18 cellular contexts compared by ENCODE assay signal in genomic region chr5:173613433-173614144, GRCh38. TPM values are rescaled to one million over a fixed set of nuclear protein-coding genes. Genes with fewer than 3 reads are reported as not detected.
A peak's percentile ranks its signal among the peaks of the same experiment; 100 is the strongest.
DNase-seq lines count a peak whose midpoint lies in the region; ATAC-seq, FAIRE-seq and TF ChIP-seq lines count a peak whose summit lies in the region.
"Had no signal": no experiment of that assay in that cellular context is flagged by ENCODE, and none has a peak within 500 bp of the region (broad histone marks: within the 10 kb centered on the region; RNA-seq: fewer than 3 reads in every experiment).

No MANE protein-coding gene starts in this region.

- no peak overlapping the region for H3K23ac ChIP-seq in mesendoderm (ENCODE audit: low read length)

- CTCF ChIA-PET in A549 (lab: Yijun Ruan, JAX) (interaction anchor here (0.7 to 13.6 kb wide), 5 partner anchors 12 to 704 kb away, joined by 3 to 229 read pairs (median 8); no protein-coding TSS in a partner anchor), Caco-2 (lab: Charles Lee) (no interaction called here)

- H2BK15ac ChIP-seq in mesendoderm (replicated peaks; ENCODE audit: low read depth), result no peak overlapping the region

- H3K4me2 ChIP-seq in A549 (peak overlapping the region; percentile 83; the same call in 1 of the 3 replicates), mesendoderm (ENCODE audit: low read length) (no peak overlapping the region)

- peak overlapping the region; percentile 7 for H3K9ac ChIP-seq in mesendoderm (ENCODE audit: low read length)

- H3K4me3 Mint-ChIP-seq in Caco-2 (ENCODE audit: unreplicated experiment), result peak overlapping the region; percentile 10
- peak overlapping the region; percentile 95 for H3K4me3 Mint-ChIP-seq in activated naive CD8-positive, alpha-beta T cell

- H3K4me1 ChIP-seq in A549 (peaks cover 31% of the 10 kb centered on the region), Caco-2 (peaks cover 20% of the 10 kb centered on the region), mesendoderm (ENCODE audit: control insufficient read depth, low read depth, low read length) (peaks cover 6% of the 10 kb centered on the region), prostate gland (replicated peaks) (peaks cover 13% of the 10 kb centered on the region)
- peaks cover 13% of the 10 kb centered on the region for H3K4me1 ChIP-seq in effector memory CD4-positive, alpha-beta T cell (ENCODE audit: control insufficient read depth, insufficient read depth, low read length, poor library complexity, severe bottlenecking)

- no TSS peak for BruUV-seq in Caco-2 (replicated peaks; lab: Mats Ljungman, UMichigan)

- H2AK5ac ChIP-seq in mesendoderm (ENCODE audit: low read length), result no peak overlapping the region

- no peak for FAIRE-seq in A549 (lab: Jason Lieb, UNC)
- FAIRE-seq: GM19239 had no signal

- H3K27ac ChIP-seq in A549 (no peak overlapping the region), mesendoderm (ENCODE audit: low read depth, low read length) (no peak overlapping the region), prostate gland (no peak overlapping the region)
- no peak overlapping the region for H3K27ac ChIP-seq in effector memory CD4-positive, alpha-beta T cell (ENCODE audit: insufficient read depth, low read length, poor library complexity, severe bottlenecking)
- H3K27ac ChIP-seq: colonic mucosa, uterus had no signal

- no peak overlapping the region for H3K18ac ChIP-seq in mesendoderm (ENCODE audit: low read length)

- no peak overlapping the region for H3K4ac ChIP-seq in mesendoderm (ENCODE audit: low read depth, low read length)

- no peak for ATAC-seq in A549
- no peak for ATAC-seq in Right ventricle myocardium superior (ENCODE audit: poor library complexity)

- H3K36me3 Mint-ChIP-seq in Caco-2 (ENCODE audit: insufficient read depth, unreplicated experiment), result peaks cover 46% of the 10 kb centered on the region
- H3K36me3 Mint-ChIP-seq in activated naive CD8-positive, alpha-beta T cell, result peaks cover 5% of the 10 kb centered on the region

- peaks cover 66% of the 10 kb centered on the region for H3K79me2 ChIP-seq in mesendoderm (ENCODE audit: control insufficient read depth, insufficient read depth, low read length)

- H3K79me1 ChIP-seq in mesendoderm (ENCODE audit: low read length), result peaks cover 16% of the 10 kb centered on the region

- no peak for TF ChIP-seq EP300 in A549 (IDR thresholded peaks at IDR 0.05)

- H3K27me3 ChIP-seq in Caco-2 (replicated peaks; ENCODE audit: control insufficient read depth, insufficient read depth, low read length), result no peaks in the 10 kb centered on the region
- H3K27me3 ChIP-seq in mesendoderm (ENCODE audit: insufficient read depth, low read length, poor library complexity), result no peaks in the 10 kb centered on the region
- H3K27me3 ChIP-seq in prostate gland (replicated peaks; ENCODE audit: insufficient read depth), result no peaks in the 10 kb centered on the region
- H3K27me3 ChIP-seq in effector memory CD4-positive, alpha-beta T cell (replicated peaks; ENCODE audit: control insufficient read depth, insufficient read depth, low read length, poor library complexity, severe bottlenecking), result no peaks in the 10 kb centered on the region
- H3K27me3 ChIP-seq: colonic mucosa, uterus had no signal

- intact Hi-C loops in Caco-2 (cut with micrococcal nuclease; ENCODE audit: unreplicated experiment), result no loop called here
- intact Hi-C loops in prostate gland (cut with DNase I), result no loop called here
- intact Hi-C loops in Right ventricle myocardium superior (cut with DNase I), result no loop called here

- TF ChIP-seq CTCF in A549 (IDR thresholded peaks at IDR 0.05), result no peak
- TF ChIP-seq CTCF in Caco-2 (IDR thresholded peaks at IDR 0.05; ENCODE audit: insufficient read depth in 1 of 2, low read depth in 1 of 2, low read length in 1 of 2, severe bottlenecking in 1 of 2, unreplicated experiment in 1 of 2), result no peak
- TF ChIP-seq CTCF in prostate gland (IDR thresholded peaks at IDR 0.05), result no peak

- no peak overlapping the region for H2BK120ac ChIP-seq in mesendoderm (ENCODE audit: low read depth, low read length)

- peaks cover 23% of the 10 kb centered on the region for H3K4me1 Mint-ChIP-seq in Caco-2 (ENCODE audit: low read depth, unreplicated experiment)
- peaks cover 65% of the 10 kb centered on the region for H3K4me1 Mint-ChIP-seq in activated naive CD8-positive, alpha-beta T cell (ENCODE audit: low read depth)

- H4K5ac ChIP-seq in mesendoderm (ENCODE audit: low read length), result no peak overlapping the region

- no peak overlapping the region for H3K27ac Mint-ChIP-seq in Caco-2 (ENCODE audit: unreplicated experiment)
- H3K27ac Mint-ChIP-seq in activated naive CD8-positive, alpha-beta T cell, result peak overlapping the region; percentile 28

- no peak overlapping the region for H2BK5ac ChIP-seq in mesendoderm (ENCODE audit: low read length)

- H3K56ac ChIP-seq in mesendoderm (ENCODE audit: low read length), result no peak overlapping the region

- H4K8ac ChIP-seq in mesendoderm (ENCODE audit: low read depth, low read length), result no peak overlapping the region

- TF ChIP-seq POLR2A in A549 (IDR thresholded peaks at IDR 0.05; ENCODE audit: low read length) (no peak), prostate gland (IDR thresholded peaks at IDR 0.05) (no peak)

- DNase-seq in A549 (ENCODE audit: low read depth in 1 of 2, low spot score in 1 of 2), result no peak
- no peak for DNase-seq in Caco-2
- DNase-seq in mesendoderm, result no peak
- no peak for DNase-seq in prostate gland (ENCODE audit: low spot score)
- no peak for DNase-seq in Right ventricle myocardium superior
- no peak for DNase-seq in effector memory CD4-positive, alpha-beta T cell
- DNase-seq in stimulated activated CD4-positive, alpha-beta T cell treated with anti-CD3 and anti-CD28 coated beads, Interleukin-4, amount 100 ng/mL, for 24 hours, result no peak
- DNase-seq: amniotic stem cell; C1 segment of cervical spinal cord; colonic mucosa; hippocampal formation; KG1; NCI-H146; NCI-H526; stimulated activated CD4-positive, alpha-beta T cell treated with anti-CD3 and anti-CD28 coated beads, Interleukin-15, amount 100 ng/mL, for 24 hours; uterus had no signal

- POLR2A ChIA-PET in A549 (lab: Yijun Ruan, JAX), result interaction anchor here (0.6 kb wide), 1 partner anchor 10 kb away, joined by 3 read pairs; no protein-coding TSS in a partner anchor
- POLR2A ChIA-PET in Caco-2 (lab: Charles Lee), result no interaction called here

- no peak for TF ChIP-seq RAD21 in A549 (conservative IDR thresholded peaks at IDR 0.05 in 1 of 2, IDR thresholded peaks at IDR 0.05 in 1 of 2)

- no peaks in the 10 kb centered on the region for H3K9me3 Mint-ChIP-seq in Caco-2 (ENCODE audit: unreplicated experiment)
- H3K9me3 Mint-ChIP-seq in activated naive CD8-positive, alpha-beta T cell (ENCODE audit: low read depth), result no peaks in the 10 kb centered on the region

- H3K4me3 ChIP-seq in A549, result no peak overlapping the region
- H3K4me3 ChIP-seq in Caco-2 (ENCODE audit: low read depth, low read length), result no peak overlapping the region
- no peak overlapping the region for H3K4me3 ChIP-seq in mesendoderm (ENCODE audit: low read length)
- H3K4me3 ChIP-seq in prostate gland, result no peak overlapping the region
- no peak overlapping the region for H3K4me3 ChIP-seq in effector memory CD4-positive, alpha-beta T cell (ENCODE audit: insufficient read depth, low read depth, low read length, poor library complexity, severe bottlenecking)
- H3K4me3 ChIP-seq: colonic mucosa, uterus had no signal

- 92% methylated on average over 6 of the region's 7 CpGs for WGBS in A549 (ENCODE audit: missing lambda C conversion rate)
- no CpG with 5 or more reads among the region's 7 CpGs for WGBS in mesendoderm (ENCODE audit: extremely low coverage, insufficient coverage, low lambda C conversion rate)
- 78% methylated on average over 7 of the region's 7 CpGs for WGBS in prostate gland

- H3K36me3 ChIP-seq in Caco-2 (ENCODE audit: control insufficient read depth, insufficient read depth, low read length), result peaks cover 1% of the 10 kb centered on the region
- no peaks in the 10 kb centered on the region for H3K36me3 ChIP-seq in mesendoderm (ENCODE audit: control insufficient read depth, insufficient read depth, low read length)
- no peaks in the 10 kb centered on the region for H3K36me3 ChIP-seq in prostate gland
- H3K36me3 ChIP-seq in effector memory CD4-positive, alpha-beta T cell (ENCODE audit: control insufficient read depth, insufficient read depth, low read length), result peaks cover 26% of the 10 kb centered on the region
- H3K36me3 ChIP-seq: uterus had no signal

- no peaks in the 10 kb centered on the region for H3K9me3 ChIP-seq in A549
- no peaks in the 10 kb centered on the region for H3K9me3 ChIP-seq in Caco-2
- no peaks in the 10 kb centered on the region for H3K9me3 ChIP-seq in prostate gland
- H3K9me3 ChIP-seq in effector memory CD4-positive, alpha-beta T cell (ENCODE audit: control insufficient read depth, low read length), result no peaks in the 10 kb centered on the region
- H3K9me3 ChIP-seq: colonic mucosa, uterus had no signal

- H3K27me3 Mint-ChIP-seq in Caco-2 (ENCODE audit: insufficient read depth, unreplicated experiment), result no peaks in the 10 kb centered on the region
- H3K27me3 Mint-ChIP-seq in activated naive CD8-positive, alpha-beta T cell, result no peaks in the 10 kb centered on the region

TF ChIP-seq in A549, 52 proteins besides CTCF, POLR2A, EP300 and RAD21 (continues in another document):
- TF ChIP-seq USF2 (IDR thresholded peaks at IDR 0.05) (no peak), PHF8 (IDR thresholded peaks at IDR 0.05; ENCODE audit: borderline replicate concordance, low read depth) (no peak), HES2 (IDR thresholded peaks at IDR 0.05) (no peak), NR3C1 (IDR thresholded peaks at IDR 0.05) (no peak), HOXB13 (CRISPR knock-in tag; IDR thresholded peaks at IDR 0.05; ENCODE audit: low read depth) (no peak), RARB (CRISPR knock-in tag; IDR thresholded peaks at IDR 0.05) (no peak)

RNA-seq across cellular contexts. Expression of gene BOD1, which starts 2.9 kb away (rescaled TPM):
- polyA plus RNA-seq in A549 (2011; rRNA removed) (95.1 and 102 TPM in 2 replicates), A549 (2017; fragmentation: RNase III; extraction: RNeasy Plus Mini Kit Qiagen cat#74134 plus additional on column Dnase treatment) (59.1 to 63.8 TPM (median 59.6 TPM) in 3 replicates)
- polyA plus RNA-seq in A549 (2012; cell fraction: cytosol; rRNA removed), result 50.2 and 50.9 TPM in 2 replicates
- polyA plus RNA-seq in A549 (2012; cell fraction: nucleus; rRNA removed), result 34.5 and 40.0 TPM in 2 replicates
- 43.2 and 55.0 TPM in 2 replicates for polyA minus RNA-seq in A549 (2011; rRNA and poly(A)+ RNA removed)
- total RNA-seq in Caco-2 (2022) (111 and 120 TPM in 2 replicates), prostate gland (10 to 100 TPM; 51.1 to 52.8 TPM), Right ventricle myocardium superior (47.0 TPM)
- 94.2 TPM for polyA plus RNA-seq in mesendoderm (2013, experiment 1 of 2)
- polyA plus RNA-seq in mesendoderm (2013, experiment 2 of 2), result 94.9 TPM
